12 cellular contexts compared by ENCODE assay signal in genomic region chr7:132435016-132435990, GRCh38.
DNase-seq lines count a peak whose midpoint lies in the region; ATAC-seq lines count a peak whose summit lies in the region.
"Had no signal": no experiment of that assay in that cellular context is flagged by ENCODE, and none has a peak within 500 bp of the region (broad histone marks: within the 10 kb centered on the region; RNA-seq: fewer than 3 reads in every experiment).

No MANE protein-coding gene starts in this region.

- H3K36me3 Mint-ChIP-seq in T-helper 2 cell treated with Interferon-gamma antibody and Interleukin-4, amounts not matched to agents 5 μg/mL and 100 μg/mL, for 36 hours (ENCODE audit: low read depth): peaks cover 21% of the 10 kb centered on the region
- peaks cover 0 to 10% of the 10 kb centered on the region in 2 donors for H3K36me3 Mint-ChIP-seq in activated naive CD4-positive, alpha-beta T cell treated with anti-CD3 and anti-CD28 coated beads, Interleukin-2, amount 50 U/mL, for 72 hours
- peaks cover 4% of the 10 kb centered on the region for H3K36me3 Mint-ChIP-seq in natural killer cell treated with Interleukin-12 subunit alpha and Interleukin-12 subunit beta and Interleukin-15 and Interleukin-18, amount 100 ng/mL, for 72 hours
- H3K36me3 Mint-ChIP-seq: IgD-negative memory B cell, mesothelial cell of epicardium had no signal

- peak overlapping the region; percentile 90 for H3K27ac Mint-ChIP-seq in T-helper 2 cell treated with Interferon-gamma antibody and Interleukin-4, amounts not matched to agents 5 μg/mL and 100 μg/mL, for 36 hours
- H3K27ac Mint-ChIP-seq in activated naive CD4-positive, alpha-beta T cell treated with anti-CD3 and anti-CD28 coated beads, Interleukin-2, amount 50 U/mL, for 72 hours: peak overlapping the region; percentile 57 to 81
- peak overlapping the region; percentile 80 to 85 for H3K27ac Mint-ChIP-seq in natural killer cell treated with Interleukin-12 subunit alpha and Interleukin-12 subunit beta and Interleukin-15 and Interleukin-18, amount 100 ng/mL, for 72 hours
- H3K27ac Mint-ChIP-seq: mesothelial cell of epicardium had no signal

- peaks cover 95% of the 10 kb centered on the region for H3K4me1 Mint-ChIP-seq in T-helper 2 cell treated with Interferon-gamma antibody and Interleukin-4, amounts not matched to agents 5 μg/mL and 100 μg/mL, for 36 hours (ENCODE audit: low read depth)
- H3K4me1 Mint-ChIP-seq in natural killer cell treated with Interleukin-12 subunit alpha and Interleukin-12 subunit beta and Interleukin-15 and Interleukin-18, amount 100 ng/mL, for 72 hours (ENCODE audit: low read depth in 2 of 2): peaks cover 83% of the 10 kb centered on the region in 2 donors

- no peaks in the 10 kb centered on the region for H3K27me3 Mint-ChIP-seq in T-helper 2 cell treated with Interferon-gamma antibody and Interleukin-4, amounts not matched to agents 5 μg/mL and 100 μg/mL, for 36 hours (ENCODE audit: low read depth)
- no peaks in the 10 kb centered on the region for H3K27me3 Mint-ChIP-seq in natural killer cell treated with Interleukin-12 subunit alpha and Interleukin-12 subunit beta and Interleukin-15 and Interleukin-18, amount 100 ng/mL, for 72 hours

- no peak for ATAC-seq in activated naive CD4-positive, alpha-beta T cell treated with anti-CD3 and anti-CD28 coated beads, Interleukin-2, amount 50 U/mL, for 72 hours
- ATAC-seq in natural killer cell treated with Interleukin-12 subunit alpha and Interleukin-12 subunit beta and Interleukin-15 and Interleukin-18, amount 100 ng/mL, for 72 hours: no peak
- no peak for ATAC-seq in HG03565 (IDR thresholded peaks at IDR 0.05; ENCODE audit: unreplicated experiment)
- ATAC-seq: activated CD4-positive, CD25-positive, alpha-beta regulatory T cell treated with anti-CD3 and anti-CD28 coated beads, Interleukin-2, amount 50 U/mL, for 24 hours had no signal

- no peak for DNase-seq in T-helper 2 cell treated with Interferon-gamma antibody and Interleukin-4, amounts not matched to agents 5 μg/mL and 100 μg/mL, for 36 hours (ENCODE audit: low spot score)
- DNase-seq in T-helper 2 cell (no peak), M059J (ENCODE audit: low read depth) (peak; percentile 80), ureter (ENCODE audit: low spot score) (no peak)
- DNase-seq in activated naive CD4-positive, alpha-beta T cell treated with anti-CD3 and anti-CD28 coated beads, Interleukin-2, amount 50 U/mL, for 72 hours (ENCODE audit: low spot score in 2 of 2): no peak
- no peak for DNase-seq in natural killer cell treated with Interleukin-12 subunit alpha and Interleukin-12 subunit beta and Interleukin-15 and Interleukin-18, amount 100 ng/mL, for 72 hours (ENCODE audit: low spot score)
- no peak for DNase-seq in stimulated activated CD4-positive, alpha-beta T cell treated with anti-CD3 and anti-CD28 coated beads, Interleukin-2, amount 100 ng/mL, for 24 hours
- DNase-seq: anterior cingulate cortex had no signal

- H3K4me3 Mint-ChIP-seq in T-helper 2 cell treated with Interferon-gamma antibody and Interleukin-4, amounts not matched to agents 5 μg/mL and 100 μg/mL, for 36 hours: peak overlapping the region; percentile 65
- H3K4me3 Mint-ChIP-seq in natural killer cell treated with Interleukin-12 subunit alpha and Interleukin-12 subunit beta and Interleukin-15 and Interleukin-18, amount 100 ng/mL, for 72 hours: peak overlapping the region; percentile 79
- H3K4me3 Mint-ChIP-seq: IgD-negative memory B cell, mesothelial cell of epicardium had no signal

- H3K9me3 Mint-ChIP-seq in T-helper 2 cell treated with Interferon-gamma antibody and Interleukin-4, amounts not matched to agents 5 μg/mL and 100 μg/mL, for 36 hours: no peaks in the 10 kb centered on the region
- H3K9me3 Mint-ChIP-seq in activated naive CD4-positive, alpha-beta T cell treated with anti-CD3 and anti-CD28 coated beads, Interleukin-2, amount 50 U/mL, for 72 hours: peaks cover 10 to 18% of the 10 kb centered on the region in 2 donors
- no peaks in the 10 kb centered on the region for H3K9me3 Mint-ChIP-seq in natural killer cell treated with Interleukin-12 subunit alpha and Interleukin-12 subunit beta and Interleukin-15 and Interleukin-18, amount 100 ng/mL, for 72 hours
- H3K9me3 Mint-ChIP-seq: mesothelial cell of epicardium had no signal
